ENCODE assay signal across 20 cellular contexts in the genomic region with DNA sequence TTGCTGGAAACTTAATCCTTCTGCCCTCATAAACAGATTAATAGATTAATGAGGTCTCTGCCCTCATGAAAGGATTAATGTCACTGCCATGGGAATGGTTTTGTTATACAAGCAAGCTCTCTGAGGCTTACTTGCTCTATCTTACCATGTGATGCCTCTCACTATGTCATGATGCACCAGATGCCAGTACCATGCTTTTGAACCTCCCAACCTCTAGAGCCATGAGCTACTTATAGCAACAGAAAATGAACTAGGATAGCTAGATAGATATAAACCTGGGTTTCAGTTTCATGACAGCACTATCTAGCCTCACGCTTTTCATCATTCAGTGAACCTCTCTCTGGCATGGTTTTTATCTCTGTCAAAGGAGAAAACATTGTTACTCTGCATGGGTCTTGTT.
"Had no signal": no experiment of that assay in that cellular context is flagged by ENCODE, and none has a peak within 500 bp of the region (broad histone marks: within the 10 kb centered on the region; RNA-seq: fewer than 3 reads in every experiment).

No MANE protein-coding gene starts in this region.

- DNase-seq: dermis blood vessel endothelial cell; endodermal cell; erythroblast; foreskin keratinocyte; left colon; left ventricle myocardium superior; mesenchymal stem cell; naive B cell; right lobe of liver; stimulated activated CD4-positive, alpha-beta T cell treated with anti-CD3 and anti-CD28 coated beads, Interleukin-4, amount 100 ng/mL, for 1 hour; stimulated activated CD8-positive, alpha-beta memory T cell treated with anti-CD3 and anti-CD28 coated beads, Interleukin-4, amount 100 ng/mL, for 48 hours; stimulated activated naive CD8-positive, alpha-beta T cell treated with anti-CD3 and anti-CD28 coated beads, Interleukin-15, Interleukin-2, amounts not matched to agents 100 U/mL and 50 U/mL, for 24 hours; thyroid gland; upper lobe of left lung; uterus had no signal

- H3K4me3 ChIP-seq: lung, prostate gland, right lobe of liver, suprapubic skin, thyroid gland, upper lobe of left lung, uterus had no signal

- H3K9me3 ChIP-seq: prostate gland, right lobe of liver, suprapubic skin, thyroid gland, upper lobe of left lung, uterus had no signal

- H3K4me1 ChIP-seq: foreskin keratinocyte, parathyroid adenoma, prostate gland, right lobe of liver, suprapubic skin, thyroid gland, upper lobe of left lung, uterus had no signal

- H3K9ac ChIP-seq: parathyroid adenoma had no signal

- H3K27me3 ChIP-seq: right lobe of liver, suprapubic skin, thyroid gland, upper lobe of left lung, uterus had no signal

- H3K79me2 ChIP-seq: parathyroid adenoma had no signal

- H2AFZ ChIP-seq: parathyroid adenoma had no signal

- ATAC-seq: foreskin keratinocyte; left colon; left ventricle myocardium superior; right lobe of liver; stimulated activated effector memory CD8-positive, alpha-beta T cell treated with anti-CD3 and anti-CD28 coated beads, Interleukin-12 subunit alpha, Interleukin-12 subunit beta, amount 100 ng/mL, for 72 hours; stimulated activated naive CD8-positive, alpha-beta T cell treated with anti-CD3 and anti-CD28 coated beads, Interleukin-15, Interleukin-2, amounts not matched to agents 100 U/mL and 50 U/mL, for 24 hours had no signal

- H3K36me3 ChIP-seq: prostate gland, right lobe of liver, suprapubic skin, thyroid gland, upper lobe of left lung, uterus had no signal

- H3K27ac ChIP-seq: foreskin keratinocyte, parathyroid adenoma, prostate gland, right lobe of liver, suprapubic skin, thyroid gland, upper lobe of left lung, uterus had no signal
